ENCODE assay signal across 10 cellular contexts in the genomic region with DNA sequence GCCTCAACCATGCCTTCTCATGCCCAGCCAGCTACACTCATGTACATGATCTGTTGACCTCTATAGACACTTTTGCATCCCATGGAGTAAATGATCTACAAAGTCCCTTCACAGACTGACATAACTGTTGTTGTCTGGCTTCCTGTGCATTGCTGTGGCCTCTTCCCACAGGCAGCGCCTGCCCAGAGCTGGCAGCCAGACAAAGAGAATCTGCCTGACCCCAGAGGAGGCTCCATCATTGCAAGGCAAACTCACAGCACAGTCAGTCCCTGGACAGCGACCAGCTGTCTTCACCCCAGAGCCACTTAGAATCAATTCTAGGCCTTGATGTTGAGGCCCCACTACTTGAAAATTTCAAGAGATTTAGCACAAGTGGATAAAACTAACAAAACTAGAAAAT.
DNase-seq lines count a peak whose midpoint lies in the region; ATAC-seq and TF ChIP-seq lines count a peak whose summit lies in the region.
"Had no signal": no experiment of that assay in that cellular context is flagged by ENCODE, and none has a peak within 500 bp of the region (broad histone marks: within the 10 kb centered on the region; RNA-seq: fewer than 3 reads in every experiment).

No MANE protein-coding gene starts in this region.

- POLR2A ChIA-PET in activated CD4-positive, alpha-beta memory T cell treated with anti-CD3 and anti-CD28 coated beads for 36 hours (lab: Charles Lee) = no interaction called here

- no peak overlapping the region for H3K4me3 Mint-ChIP-seq in activated CD4-positive, alpha-beta memory T cell treated with anti-CD3 and anti-CD28 coated beads for 36 hours

- H3K9me3 ChIP-seq in mammary epithelial cell (replicated peaks; ENCODE audit: insufficient read depth, low read length) (no peaks in the 10 kb centered on the region), testis (no peaks in the 10 kb centered on the region), stomach (no peaks in the 10 kb centered on the region)

- no peaks in the 10 kb centered on the region for H3K4me1 ChIP-seq in mammary epithelial cell (ENCODE audit: insufficient read depth, low read length)
- no peaks in the 10 kb centered on the region for H3K4me1 ChIP-seq in testis
- no peaks in the 10 kb centered on the region for H3K4me1 ChIP-seq in stomach

- TF ChIP-seq EP300 in stomach (IDR thresholded peaks at IDR 0.05) = no peak

- CTCF ChIA-PET in mammary epithelial cell (lab: Charles Lee; ENCODE audit: low non-redundant PET) = interaction anchor here (0.5 kb wide), 1 partner anchor 56 kb away, joined by 3 read pairs; no protein-coding TSS in a partner anchor
- CTCF ChIA-PET in activated CD4-positive, alpha-beta memory T cell treated with anti-CD3 and anti-CD28 coated beads for 36 hours (lab: Charles Lee) = no interaction called here

- H3K9me3 Mint-ChIP-seq in activated CD4-positive, alpha-beta memory T cell treated with anti-CD3 and anti-CD28 coated beads for 36 hours = no peaks in the 10 kb centered on the region

- no peak for TF ChIP-seq CTCF in mammary epithelial cell (conservative IDR thresholded peaks at IDR 0.05 in 1 of 2, IDR thresholded peaks at IDR 0.05 in 1 of 2; ENCODE audit: extremely low read depth in 1 of 2, insufficient read depth in 1 of 2, low read depth in 1 of 2, low read length in 2 of 2)
- TF ChIP-seq CTCF in testis (IDR thresholded peaks at IDR 0.05) = no peak
- no peak for TF ChIP-seq CTCF in stomach (IDR thresholded peaks at IDR 0.05)

- dilution Hi-C loops in mammary epithelial cell (cut with HindIII; ENCODE audit: low sequenced_read_pairs) = no loop called here

- WGBS in mammary epithelial cell (ENCODE audit: low coverage, missing lambda C conversion rate) = 38% methylated on average over 2 of the region's 2 CpGs
- 39 to 68% methylated on average over 2 of the region's 2 CpGs for WGBS in testis, 2 donors
- 48 to 63% (median 52%) methylated on average over 2 of the region's 2 CpGs for whole genome bisulfite sequencing in stomach, 5 donors

- DNase-seq in Right ventricle myocardium inferior (ENCODE audit: missing footprints) (peak; percentile 77), cardiac septum (ENCODE audit: low spot score) (no peak), mammary epithelial cell (peak; percentile 13), inferior parietal cortex (ENCODE audit: extremely low spot score) (peak; percentile 63), testis (peak; percentile 75), stomach (no peak), SIG-M5 (lab: John Stamatoyannopoulos, UW) (no peak)
- DNase-seq in activated CD4-positive, alpha-beta memory T cell treated with anti-CD3 and anti-CD28 coated beads for 36 hours = no peak
- DNase-seq: 8988T; activated CD8-positive, alpha-beta memory T cell treated with anti-CD3 and anti-CD28 coated beads for 24 hours had no signal

- H4K20me1 ChIP-seq in mammary epithelial cell (ENCODE audit: insufficient read depth, low read length) = no peaks in the 10 kb centered on the region

- H3K27me3 Mint-ChIP-seq in activated CD4-positive, alpha-beta memory T cell treated with anti-CD3 and anti-CD28 coated beads for 36 hours = no peaks in the 10 kb centered on the region

- no peak overlapping the region for H3K9ac ChIP-seq in mammary epithelial cell (ENCODE audit: insufficient read depth, low read length)

- H3K4me3 ChIP-seq in mammary epithelial cell (replicated peaks in 1 of 3; ENCODE audit: insufficient read depth in 1 of 3, low read depth in 2 of 3, low read length in 3 of 3) (no peak overlapping the region), testis (no peak overlapping the region), stomach (no peak overlapping the region)

- intact Hi-C loops in Right ventricle myocardium inferior (cut with DNase I) (no loop called here), cardiac septum (cut with DNase I) (no loop called here), mammary epithelial cell (cut with micrococcal nuclease) (loop anchor here (5.0 to 10.0 kb wide), 2 partner anchors 212 to 300 kb away; no protein-coding TSS in a partner anchor), testis (cut with DNase I; ENCODE audit: low total_unique reads) (no loop called here), stomach (cut with DNase I; ENCODE audit: low total_unique reads) (no loop called here)
- intact Hi-C loops in activated CD4-positive, alpha-beta memory T cell treated with anti-CD3 and anti-CD28 coated beads for 36 hours (cut with micrococcal nuclease) = no loop called here

- peak; percentile 91 for ATAC-seq in Right ventricle myocardium inferior

- H3K36me3 ChIP-seq in mammary epithelial cell (ENCODE audit: insufficient read depth, low read length) (no peaks in the 10 kb centered on the region), testis (ENCODE audit: low read depth, missing control alignments) (no peaks in the 10 kb centered on the region), stomach (no peaks in the 10 kb centered on the region)

- H3K27ac ChIP-seq in mammary epithelial cell (ENCODE audit: insufficient read depth, low read depth, low read length) (no peak overlapping the region), testis (no peak overlapping the region), stomach (no peak overlapping the region)

- H3K27me3 ChIP-seq in mammary epithelial cell (ENCODE audit: insufficient read depth, low read length) = no peaks in the 10 kb centered on the region
- H3K27me3 ChIP-seq in testis = no peaks in the 10 kb centered on the region
- H3K27me3 ChIP-seq in stomach = no peaks in the 10 kb centered on the region

- H3K79me2 ChIP-seq in mammary epithelial cell (ENCODE audit: insufficient read depth, low read length) = no peaks in the 10 kb centered on the region

- peaks cover 7% of the 10 kb centered on the region for H3K36me3 Mint-ChIP-seq in activated CD4-positive, alpha-beta memory T cell treated with anti-CD3 and anti-CD28 coated beads for 36 hours

- no peaks in the 10 kb centered on the region for H3K4me1 Mint-ChIP-seq in activated CD4-positive, alpha-beta memory T cell treated with anti-CD3 and anti-CD28 coated beads for 36 hours (ENCODE audit: low read depth)

- no peak overlapping the region for H3K4me2 ChIP-seq in mammary epithelial cell (ENCODE audit: insufficient read depth, low read depth, low read length)

- no peak overlapping the region for H2AFZ ChIP-seq in mammary epithelial cell (ENCODE audit: low read depth, low read length)

- BruUV-seq in mammary epithelial cell (replicated peaks; lab: Mats Ljungman, UMichigan) = no TSS peak

- TF ChIP-seq POLR2A in testis (IDR thresholded peaks at IDR 0.05) = no peak
- TF ChIP-seq POLR2A in stomach (IDR thresholded peaks at IDR 0.05) = no peak

- H3K27ac Mint-ChIP-seq in activated CD4-positive, alpha-beta memory T cell treated with anti-CD3 and anti-CD28 coated beads for 36 hours = no peak overlapping the region

- in situ Hi-C loops in mammary epithelial cell (cut with MboI; ENCODE audit: low sequenced_read_pairs in 2 of 2) = no loop called here

Comparison
In these comparisons a context has a peak if more than half of its experiments do, and no peak if none do; other contexts are left out.
1. DNase-seq: peak in Right ventricle myocardium inferior (single experiment), mammary epithelial cell (single experiment), inferior parietal cortex (single experiment) and testis (single experiment); none in cardiac septum (single experiment), stomach (single experiment), activated CD4-positive, alpha-beta memory T cell treated with anti-CD3 and anti-CD28 coated beads for 36 hours (single experiment) and SIG-M5 (single experiment).